27 cellular contexts compared by ENCODE assay signal in genomic region chr2:44946681-44947360, GRCh38. TPM values are rescaled to one million over a fixed set of nuclear protein-coding genes. Genes with fewer than 3 reads are reported as not detected.
"Had no signal": no experiment of that assay in that cellular context is flagged by ENCODE, and none has a peak within 500 bp of the region (broad histone marks: within the 10 kb centered on the region; RNA-seq: fewer than 3 reads in every experiment).

No MANE protein-coding gene starts in this region.

- DNase-seq: activated CD4-positive, alpha-beta T cell treated with anti-CD3 and anti-CD28 coated beads, Interleukin-2, amount 10 ng/mL, durations not matched to agents 24 days and 14 days; activated CD8-positive, alpha-beta T cell treated with anti-CD3 and anti-CD28 coated beads, Interleukin-2, amount 10 ng/mL, durations not matched to agents 7 days and 5 days; activated gamma-delta T cell; activated naive CD4-positive, alpha-beta T cell treated with anti-CD3 and anti-CD28 coated beads, Interleukin-2, amount 50 U/mL, for 16 hours; activated naive CD8-positive, alpha-beta T cell treated with anti-CD3 and anti-CD28 coated beads, Interleukin-2, amount 50 U/mL, for 24 hours; dermis blood vessel endothelial cell; effector CD8-positive, alpha-beta T cell; foreskin keratinocyte; stimulated activated CD4-positive, alpha-beta T cell treated with anti-CD3 and anti-CD28 coated beads, Interleukin-1b, Interleukin-23, amount 100 ng/mL, for 48 hours; substantia nigra; T-helper 9 cell; thyroid gland had no signal

- H3K27ac Mint-ChIP-seq: activated CD4-positive, alpha-beta T cell treated with anti-CD3 and anti-CD28 coated beads, Interleukin-2, amount 10 ng/mL, durations not matched to agents 24 days and 14 days; activated CD8-positive, alpha-beta T cell treated with anti-CD3 and anti-CD28 coated beads, Interleukin-2, amount 10 ng/mL, durations not matched to agents 7 days and 5 days; activated naive CD8-positive, alpha-beta T cell treated with anti-CD3 and anti-CD28 coated beads, Interleukin-2, amount 50 U/mL, for 24 hours; activated T-helper 1 cell treated with anti-CD3 and anti-CD28 coated beads, Interleukin-12 subunit alpha, Interleukin-12 subunit beta, Interleukin-2, Interleukin-4 antibody, amounts not matched to agents 30 ng/mL and 10 ng/mL and 1 ng/mL, durations not matched to agents 14 hours and 24 hours and 36 hours; mesothelial cell of epicardium; naive thymus-derived CD8-positive, alpha-beta T cell; stimulated activated naive CD8-positive, alpha-beta T cell treated with anti-CD3 and anti-CD28 coated beads, Interleukin-15, Interleukin-2, amounts not matched to agents 100 ng/mL and 50 ng/mL, for 24 hours had no signal

- H3K9me3 Mint-ChIP-seq: activated CD4-positive, alpha-beta T cell treated with anti-CD3 and anti-CD28 coated beads, Interleukin-2, amount 10 ng/mL, durations not matched to agents 24 days and 14 days; activated naive CD8-positive, alpha-beta T cell treated with anti-CD3 and anti-CD28 coated beads, Interleukin-2, amount 50 U/mL, for 24 hours; activated T-helper 1 cell treated with anti-CD3 and anti-CD28 coated beads, Interleukin-12 subunit alpha, Interleukin-12 subunit beta, Interleukin-2, Interleukin-4 antibody, amounts not matched to agents 30 ng/mL and 10 ng/mL and 1 ng/mL, durations not matched to agents 14 hours and 24 hours and 36 hours; mesothelial cell of epicardium; naive thymus-derived CD8-positive, alpha-beta T cell; stimulated activated naive CD8-positive, alpha-beta T cell treated with anti-CD3 and anti-CD28 coated beads, Interleukin-15, Interleukin-2, amounts not matched to agents 100 ng/mL and 50 ng/mL, for 24 hours had no signal

- H3K9me3 ChIP-seq: neutrophil, pancreas, thyroid gland had no signal

- H3K4me3 Mint-ChIP-seq: activated CD4-positive, alpha-beta T cell treated with anti-CD3 and anti-CD28 coated beads, Interleukin-2, amount 10 ng/mL, durations not matched to agents 24 days and 14 days; activated CD8-positive, alpha-beta T cell treated with anti-CD3 and anti-CD28 coated beads, Interleukin-2, amount 10 ng/mL, durations not matched to agents 7 days and 5 days; activated naive CD8-positive, alpha-beta T cell treated with anti-CD3 and anti-CD28 coated beads, Interleukin-2, amount 50 U/mL, for 24 hours; activated T-helper 1 cell treated with anti-CD3 and anti-CD28 coated beads, Interleukin-12 subunit alpha, Interleukin-12 subunit beta, Interleukin-2, Interleukin-4 antibody, amounts not matched to agents 30 ng/mL and 10 ng/mL and 1 ng/mL, durations not matched to agents 14 hours and 24 hours and 36 hours; mesothelial cell of epicardium; naive thymus-derived CD8-positive, alpha-beta T cell; stimulated activated naive CD8-positive, alpha-beta T cell treated with anti-CD3 and anti-CD28 coated beads, Interleukin-15, Interleukin-2, amounts not matched to agents 100 ng/mL and 50 ng/mL, for 24 hours had no signal

- ATAC-seq: activated CD4-positive, CD25-positive, alpha-beta regulatory T cell treated with anti-CD3 and anti-CD28 coated beads, Interleukin-2, amount 50 U/mL, for 24 hours; activated CD8-positive, alpha-beta T cell treated with anti-CD3 and anti-CD28 coated beads, Interleukin-2, amount 10 ng/mL, durations not matched to agents 7 days and 5 days; activated naive CD8-positive, alpha-beta T cell treated with anti-CD3 and anti-CD28 coated beads, Interleukin-2, amount 50 U/mL, for 24 hours; foreskin keratinocyte; left lobe of liver; naive thymus-derived CD8-positive, alpha-beta T cell; pancreas had no signal

- H3K36me3 ChIP-seq: cardiac muscle cell, neutrophil, pancreas, thyroid gland had no signal

- H3K4me1 ChIP-seq: foreskin keratinocyte had no signal

- H3K36me3 Mint-ChIP-seq: mesothelial cell of epicardium; naive thymus-derived CD8-positive, alpha-beta T cell had no signal

- H3K4me3 ChIP-seq: cardiac muscle cell, pancreas, thyroid gland had no signal

- H3K27ac ChIP-seq: cardiac muscle cell, foreskin keratinocyte, neutrophil, pancreas, thyroid gland had no signal

RNA-seq across cellular contexts. Expression of gene SIX3, which starts 5.3 kb away (rescaled TPM):
- total RNA-seq: activated CD4-positive, alpha-beta T cell treated with anti-CD3 and anti-CD28 coated beads, Interleukin-2, amount 10 ng/mL, durations not matched to agents 24 days and 14 days; activated T-helper 1 cell treated with anti-CD3 and anti-CD28 coated beads, Interleukin-12 subunit alpha, Interleukin-12 subunit beta, Interleukin-2, Interleukin-4 antibody, amounts not matched to agents 30 ng/mL and 10 ng/mL and 1 ng/mL, durations not matched to agents 14 hours and 24 hours and 36 hours; cardiac muscle cell; dermis blood vessel endothelial cell; foreskin keratinocyte; kidney epithelial cell; left lobe of liver; lung microvascular endothelial cell; mesothelial cell of epicardium; naive thymus-derived CD8-positive, alpha-beta T cell; pulmonary artery endothelial cell; skeletal muscle tissue; T-helper 1 cell treated with Interleukin-12 subunit alpha and Interleukin-12 subunit beta and Interleukin-4 antibody, amounts not matched to agents 30 ng/mL and 1 ng/mL, for 36 hours; thyroid gland had no signal
- polyA plus RNA-seq: cardiac muscle cell; esophagus; foreskin keratinocyte; naive thymus-derived CD8-positive, alpha-beta T cell had no signal
